Comparison of ENCODE assay signal across 14 cellular contexts in the genomic region with DNA sequence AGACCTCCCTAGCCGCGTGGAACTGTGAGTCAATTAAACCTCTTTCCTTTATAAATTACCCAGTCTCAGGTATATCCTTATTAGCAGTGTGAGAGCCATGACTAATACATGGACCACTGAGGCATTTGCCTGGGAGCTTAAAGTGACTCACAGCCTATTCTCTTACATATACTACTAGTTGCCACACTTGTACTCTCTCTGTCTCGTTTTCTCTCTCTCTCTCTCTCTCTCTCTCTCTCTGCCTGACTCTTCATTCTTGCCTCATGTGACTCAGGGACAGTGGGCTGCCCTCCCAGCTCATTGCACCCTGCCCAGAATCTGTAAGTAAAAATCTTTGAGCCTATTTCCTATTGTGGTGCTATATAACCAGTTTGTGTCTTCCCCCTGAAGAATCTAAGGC.
DNase-seq lines count a peak whose midpoint lies in the region; ATAC-seq, FAIRE-seq and TF ChIP-seq lines count a peak whose summit lies in the region.
"Had no signal": no experiment of that assay in that cellular context is flagged by ENCODE, and none has a peak within 500 bp of the region (broad histone marks: within the 10 kb centered on the region; RNA-seq: fewer than 3 reads in every experiment).

No MANE protein-coding gene starts in this region.

- 50% methylated on average over 2 of the region's 3 CpGs; no CpG with 5 or more reads in 1 of the 2 experiments for WGBS in IMR-90 (ENCODE audit: extremely low coverage in 2 of 2, insufficient read length in 1 of 2), 2 experiments
- WGBS in neuronal stem cell (ENCODE audit: extremely low coverage in 2 of 2, insufficient read length in 2 of 2, insufficient replicate concordance in 1 of 2), 2 donors, result no CpG with 5 or more reads among the region's 3 CpGs

- H3K23ac ChIP-seq in IMR-90 (ENCODE audit: low read depth, low read length), result peak overlapping the region; percentile 37; the same call in 1 of the 2 replicates
- H3K23ac ChIP-seq in neuronal stem cell (ENCODE audit: low read depth, low read length, poor library complexity), result no peak overlapping the region

- no peak overlapping the region for H3K9ac ChIP-seq in IMR-90 (ENCODE audit: low read depth, low read length)
- H3K9ac ChIP-seq in neuronal stem cell (ENCODE audit: low read depth, low read length, poor library complexity), result no peak overlapping the region

- dilution Hi-C loops in IMR-90 (cut with HindIII; ENCODE audit: low sequenced_read_pairs, unreplicated experiment), result no loop called here

- H2BK120ac ChIP-seq in IMR-90 (ENCODE audit: low read depth, low read length), result peak overlapping the region; percentile 72; the same call in 1 of the 2 replicates
- H2BK120ac ChIP-seq in neuronal stem cell (ENCODE audit: low read depth, low read length), result no peak overlapping the region

- peak overlapping the region; percentile 49; the same call in 1 of the 2 replicates for H4K5ac ChIP-seq in IMR-90 (ENCODE audit: low read depth, low read length)

- peak overlapping the region; percentile 84; the same call in 1 of the 2 replicates for H2AK5ac ChIP-seq in IMR-90 (ENCODE audit: low read depth, low read length)
- no peak overlapping the region for H2AK5ac ChIP-seq in neuronal stem cell (ENCODE audit: low read depth, low read length)

- H2AK9ac ChIP-seq in IMR-90 (replicated peaks; ENCODE audit: low read depth, low read length, poor library complexity), result peak overlapping the region; percentile 85

- CTCF ChIA-PET in IMR-90 (lab: Yijun Ruan, JAX), result interaction anchor here (0.6 to 1.6 kb wide), 3 partner anchors 10 to 1047 kb away, joined by 3 to 5 read pairs (median 4); no protein-coding TSS in a partner anchor

- H3K27ac Mint-ChIP-seq in naive thymus-derived CD8-positive, alpha-beta T cell, result no peak overlapping the region
- H3K27ac Mint-ChIP-seq: CD4-positive, alpha-beta memory T cell; progenitor cell of endocrine pancreas had no signal

- DNase-seq in AG10803 (ENCODE audit: low read depth) (peak; percentile 52), IMR-90 (peak; percentile 93), bronchial epithelial cell (ENCODE audit: low read depth) (peak; percentile 99), kidney tubule cell (ENCODE audit: low spot score) (peak; percentile 95), neuronal stem cell (ENCODE audit: low spot score) (no peak), NCI-H1092 (lab: John Stamatoyannopoulos, UW) (no peak), NCI-H2196 treated with DMSO at 0.1 percent for 48 hours (lab: John Stamatoyannopoulos, UW; ENCODE audit: unreplicated experiment) (no peak)
- DNase-seq in naive thymus-derived CD8-positive, alpha-beta T cell, result no peak
- DNase-seq: CD4-positive, alpha-beta memory T cell; midbrain; NCI-H524; Peyer's patch; stimulated activated CD4-positive, alpha-beta T cell treated with anti-CD3 and anti-CD28 coated beads, Interleukin-1b, Interleukin-23, amount 100 ng/mL, for 48 hours had no signal

- intact Hi-C loops in IMR-90 (cut with micrococcal nuclease), result no loop called here

- H3K27ac ChIP-seq in IMR-90 (ENCODE audit: insufficient read depth, low read length) (no peak overlapping the region), neuronal stem cell (replicated peaks; ENCODE audit: low read length) (no peak overlapping the region)
- H3K27ac ChIP-seq: Peyer's patch had no signal

- H3K4me1 Mint-ChIP-seq in naive thymus-derived CD8-positive, alpha-beta T cell, result no peaks in the 10 kb centered on the region
- H3K4me1 Mint-ChIP-seq: CD4-positive, alpha-beta memory T cell had no signal

- H2BK5ac ChIP-seq in IMR-90 (ENCODE audit: low read depth, low read length, poor library complexity, severe bottlenecking) (no peak overlapping the region), neuronal stem cell (ENCODE audit: low read length) (no peak overlapping the region)

- H3K4me2 ChIP-seq in IMR-90 (ENCODE audit: low read depth, low read length), result peak overlapping the region; percentile 13; the same call in 1 of the 2 replicates
- H3K4me2 ChIP-seq in neuronal stem cell (ENCODE audit: insufficient read depth, low read length, poor library complexity, severe bottlenecking), result no peak overlapping the region

- TF ChIP-seq CTCF in AG10803 (conservative IDR thresholded peaks at IDR 0.05; ENCODE audit: low read length) (no peak), IMR-90 (conservative IDR thresholded peaks at IDR 0.05; ENCODE audit: low read depth, low read length) (0 out of 2 replicates have a peak, but pooled peaks have one; percentile 8), bronchial epithelial cell (IDR thresholded peaks at IDR 0.05; ENCODE audit: insufficient read depth, low read length, severe bottlenecking) (no peak)

- H3K9me3 ChIP-seq in IMR-90 (ENCODE audit: control insufficient read depth, insufficient read depth, low read length) (no peaks in the 10 kb centered on the region), neuronal stem cell (replicated peaks in 1 of 2; ENCODE audit: control insufficient read depth in 2 of 2, insufficient read depth in 1 of 2, low read depth in 1 of 2, low read length in 2 of 2) (no peaks in the 10 kb centered on the region)
- H3K9me3 ChIP-seq: Peyer's patch had no signal

- peak; percentile 95 for ATAC-seq in IMR-90 (ENCODE audit: low read depth)
- ATAC-seq in naive thymus-derived CD8-positive, alpha-beta T cell, result no peak

- H3K27me3 ChIP-seq in IMR-90 (ENCODE audit: control insufficient read depth, insufficient read depth, low read length) (no peaks in the 10 kb centered on the region), bronchial epithelial cell (ENCODE audit: control insufficient read depth, insufficient read depth, low read length) (no peaks in the 10 kb centered on the region), neuronal stem cell (ENCODE audit: control insufficient read depth in 3 of 3, insufficient read depth in 3 of 3, low read depth in 1 of 3, low read length in 3 of 3) (no peaks in the 10 kb centered on the region)
- H3K27me3 ChIP-seq: Peyer's patch had no signal

- H3K79me1 ChIP-seq in IMR-90 (ENCODE audit: low read depth in 1 of 2, low read length in 2 of 2) (no peaks in the 10 kb centered on the region), neuronal stem cell (ENCODE audit: low read depth, low read length) (no peaks in the 10 kb centered on the region)

- H4K91ac ChIP-seq in IMR-90 (ENCODE audit: insufficient read depth, low read depth, low read length) (no peak overlapping the region; the same call in 1 of the 2 replicates), neuronal stem cell (ENCODE audit: low read depth, low read length, poor library complexity) (no peak overlapping the region)

- peak overlapping the region; percentile 64; the same call in 1 of the 2 replicates for H3K4ac ChIP-seq in IMR-90 (ENCODE audit: low read depth, low read length)
- H3K4ac ChIP-seq in neuronal stem cell (ENCODE audit: low read length), result no peak overlapping the region

- H3K9me3 Mint-ChIP-seq in naive thymus-derived CD8-positive, alpha-beta T cell, result peaks cover 0 to 4% (median 0%) of the 10 kb centered on the region in 9 donors

- no peak for TF ChIP-seq POLR2A in IMR-90 (IDR thresholded peaks at IDR 0.05; ENCODE audit: low read depth, low read length)

- H3K4me3 Mint-ChIP-seq in naive thymus-derived CD8-positive, alpha-beta T cell, result no peak overlapping the region
- H3K4me3 Mint-ChIP-seq: CD4-positive, alpha-beta memory T cell had no signal

- no peak overlapping the region for H3K56ac ChIP-seq in IMR-90 (ENCODE audit: extremely low read depth, insufficient read depth, low read length)

- FAIRE-seq in bronchial epithelial cell (lab: Jason Lieb, UNC), result no peak

- no peak for TF ChIP-seq RAD21 in IMR-90 (IDR thresholded peaks at IDR 0.05; ENCODE audit: low read length)

- H4K8ac ChIP-seq in IMR-90 (ENCODE audit: low read depth in 2 of 2, low read length in 2 of 2) (peak overlapping the region in 1 of 2 experiments; percentile 76; a peak in 2 of 4 replicates), neuronal stem cell (ENCODE audit: low read depth, low read length) (no peak overlapping the region)

- POLR2A ChIA-PET in IMR-90 (lab: Charles Lee; ENCODE audit: unreplicated experiment), result no interaction called here
- POLR2A ChIA-PET in naive thymus-derived CD8-positive, alpha-beta T cell (lab: Charles Lee), result no interaction called here

- no peaks in the 10 kb centered on the region for H3K36me3 Mint-ChIP-seq in naive thymus-derived CD8-positive, alpha-beta T cell
- H3K36me3 Mint-ChIP-seq: CD4-positive, alpha-beta memory T cell had no signal

- peak overlapping the region; percentile 72; the same call in 2 of the 3 replicates for H2BK15ac ChIP-seq in IMR-90 (ENCODE audit: low read depth, low read length)
- H2BK15ac ChIP-seq in neuronal stem cell (ENCODE audit: low read length), result no peak overlapping the region

- BruUV-seq in IMR-90 (replicated peaks; lab: Mats Ljungman, UMichigan), result no TSS peak

- no peaks in the 10 kb centered on the region for H4K20me1 ChIP-seq in IMR-90 (ENCODE audit: insufficient read depth, low read length)

- in situ Hi-C loops in IMR-90 (cut with MboI; ENCODE audit: low sequenced_read_pairs), result no loop called here

- H3K14ac ChIP-seq in IMR-90 (replicated peaks; ENCODE audit: low read depth, low read length), result peak overlapping the region; percentile 80
- no peak overlapping the region for H3K14ac ChIP-seq in neuronal stem cell (ENCODE audit: low read length)

- peak overlapping the region; percentile 76 for H2AFZ ChIP-seq in IMR-90 (replicated peaks; ENCODE audit: low read length, poor library complexity)
- no peak overlapping the region for H2AFZ ChIP-seq in neuronal stem cell (ENCODE audit: low read length)

- H2BK20ac ChIP-seq in IMR-90 (ENCODE audit: low read depth, low read length), result peak overlapping the region; percentile 96

- H3K4me1 ChIP-seq in IMR-90 (ENCODE audit: control insufficient read depth, insufficient read depth, low read length), result peaks cover 5% of the 10 kb centered on the region; the same call in 1 of the 2 replicates
- H3K4me1 ChIP-seq in neuronal stem cell (ENCODE audit: control insufficient read depth in 2 of 2, insufficient read depth in 1 of 2, low read depth in 1 of 2, low read length in 2 of 2), result no peaks in the 10 kb centered on the region
- H3K4me1 ChIP-seq: Peyer's patch had no signal

- no peaks in the 10 kb centered on the region for H3K27me3 Mint-ChIP-seq in naive thymus-derived CD8-positive, alpha-beta T cell
- H3K27me3 Mint-ChIP-seq: CD4-positive, alpha-beta memory T cell; progenitor cell of endocrine pancreas had no signal

- H3K18ac ChIP-seq in IMR-90 (ENCODE audit: low read depth, low read length) (peak overlapping the region; percentile 84; the same call in 1 of the 2 replicates), neuronal stem cell (ENCODE audit: low read length) (no peak overlapping the region)

- H2BK12ac ChIP-seq in neuronal stem cell (ENCODE audit: low read length), result no peak overlapping the region

- peaks cover 5% of the 10 kb centered on the region for H3K9me1 ChIP-seq in IMR-90 (ENCODE audit: insufficient read depth, low read length)

- H3K4me3 ChIP-seq in AG10803 (ENCODE audit: low read length) (no peak overlapping the region), IMR-90 (ENCODE audit: insufficient read depth, low read depth, low read length) (no peak overlapping the region), bronchial epithelial cell (ENCODE audit: low read depth, low read length) (no peak overlapping the region), neuronal stem cell (ENCODE audit: low read length in 2 of 2) (no peak overlapping the region)
- H3K4me3 ChIP-seq: Peyer's patch had no signal

- H3K36me3 ChIP-seq in IMR-90 (ENCODE audit: control insufficient read depth, insufficient read depth, low read length), result no peaks in the 10 kb centered on the region
- H3K36me3 ChIP-seq in bronchial epithelial cell (ENCODE audit: control insufficient read depth, insufficient read depth, low read length), result no peaks in the 10 kb centered on the region
- H3K36me3 ChIP-seq in neuronal stem cell (replicated peaks in 1 of 2; ENCODE audit: control insufficient read depth in 2 of 2, insufficient read depth in 2 of 2, low read length in 2 of 2), result no peaks in the 10 kb centered on the region
- H3K36me3 ChIP-seq: Peyer's patch had no signal

Comparison
In these comparisons a context has a peak if more than half of its experiments do, and no peak if none do; other contexts are left out.
1. DNase-seq: peak in AG10803 (single experiment), IMR-90 (single experiment), bronchial epithelial cell (single experiment) and kidney tubule cell (single experiment); none in neuronal stem cell (single experiment), naive thymus-derived CD8-positive, alpha-beta T cell (0 of 10), NCI-H1092 (single experiment) and NCI-H2196 treated with DMSO at 0.1 percent for 48 hours (single experiment).